Comparison of ENCODE assay signal across 10 cellular contexts in the genomic region with DNA sequence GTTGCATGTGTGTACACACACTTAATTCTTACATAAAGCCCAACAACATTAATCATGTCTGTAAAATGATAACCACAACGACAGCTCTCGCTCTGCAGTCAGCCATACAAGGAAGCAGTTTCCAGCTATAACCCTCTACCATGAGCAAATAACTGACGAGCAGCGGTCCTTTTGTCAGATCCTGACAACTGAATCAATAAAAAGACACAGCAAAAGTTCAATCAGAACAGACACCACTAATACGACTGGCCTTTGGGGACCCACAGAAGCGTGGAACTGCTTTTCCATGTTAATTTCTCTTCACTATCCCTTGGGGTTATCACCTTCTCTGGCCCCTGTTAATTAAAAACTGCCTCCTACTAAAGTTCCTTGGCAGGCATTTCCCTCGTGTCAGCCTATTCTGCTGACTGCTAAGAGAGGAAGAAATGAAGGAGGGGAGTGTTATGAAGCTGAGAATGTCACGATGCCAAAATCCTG.
DNase-seq lines count a peak whose midpoint lies in the region; ATAC-seq and TF ChIP-seq lines count a peak whose summit lies in the region.
"Had no signal": no experiment of that assay in that cellular context is flagged by ENCODE, and none has a peak within 500 bp of the region (broad histone marks: within the 10 kb centered on the region; RNA-seq: fewer than 3 reads in every experiment).

No MANE protein-coding gene starts in this region.

- H3K27ac ChIP-seq in right atrium auricular region, result peak overlapping the region in 1 of 2 donors; percentile 55
- H3K27ac ChIP-seq in smooth muscle cell (ENCODE audit: low read depth), result peak overlapping the region; percentile 70
- H3K27ac ChIP-seq: neutrophil had no signal

- peak overlapping the region; percentile 50 for H3K9ac ChIP-seq in smooth muscle cell (ENCODE audit: low read depth)

- no peaks in the 10 kb centered on the region for H3K36me3 ChIP-seq in right atrium auricular region
- peaks cover 7% of the 10 kb centered on the region for H3K36me3 ChIP-seq in smooth muscle cell (ENCODE audit: low read depth)
- H3K36me3 ChIP-seq: neutrophil had no signal

- H2AFZ ChIP-seq in smooth muscle cell (ENCODE audit: low read depth), result peak overlapping the region; percentile 96

- DNase-seq in NCI-H1092 treated with DMSO at 0.1 percent for 48 hours (lab: John Stamatoyannopoulos, UW) (peak; percentile 88), OCI-M2 (lab: John Stamatoyannopoulos, UW; ENCODE audit: unreplicated experiment) (peak; percentile 3), right atrium auricular region (ENCODE audit: low spot score) (no peak), smooth muscle cell (lab: John Stamatoyannopoulos, UW; ENCODE audit: unreplicated experiment) (no peak)
- DNase-seq in activated T-cell treated with anti-CD3 and anti-CD28 coated beads, Interleukin-2, amount 50 U/mL, for 48 hours, result no peak
- DNase-seq: activated CD8-positive, alpha-beta T cell treated with anti-CD3 and anti-CD28 coated beads for 36 hours; NCI-H1105 treated with DMSO at 0.1 percent for 48 hours had no signal

- H3K4me1 ChIP-seq in right atrium auricular region (peaks cover 0 to 5% of the 10 kb centered on the region in 2 donors), smooth muscle cell (ENCODE audit: low read depth) (peaks cover 28% of the 10 kb centered on the region)

- H3K4me2 ChIP-seq in smooth muscle cell, result peak overlapping the region; percentile 72

- H3F3A ChIP-seq in smooth muscle cell (ENCODE audit: low read depth), result peaks cover 6% of the 10 kb centered on the region

- H3K9me3 ChIP-seq in right atrium auricular region (peaks cover 7 to 20% of the 10 kb centered on the region in 2 donors), smooth muscle cell (replicated peaks; ENCODE audit: low read depth) (peaks cover 2% of the 10 kb centered on the region)
- H3K9me3 ChIP-seq: neutrophil had no signal

- no peaks in the 10 kb centered on the region for H3K79me2 ChIP-seq in smooth muscle cell (ENCODE audit: low read depth)

- TF ChIP-seq CTCF in right atrium auricular region (IDR thresholded peaks at IDR 0.05), result no peak
- TF ChIP-seq CTCF in smooth muscle cell (IDR thresholded peaks at IDR 0.05; ENCODE audit: borderline replicate concordance, insufficient read depth, poor library complexity, severe bottlenecking), result no peak

- H3K27me3 ChIP-seq in right atrium auricular region (no peaks in the 10 kb centered on the region), smooth muscle cell (ENCODE audit: low read depth) (no peaks in the 10 kb centered on the region)
- H3K27me3 ChIP-seq: neutrophil had no signal

- WGBS in smooth muscle cell (ENCODE audit: low lambda C conversion rate), result 29% methylated on average over 8 of the region's 8 CpGs

- no peak for ATAC-seq in HG03342 (IDR thresholded peaks at IDR 0.05; ENCODE audit: unreplicated experiment)
- ATAC-seq in HG03457 (IDR thresholded peaks at IDR 0.05; ENCODE audit: unreplicated experiment), result no peak
- ATAC-seq: activated CD8-positive, alpha-beta T cell treated with anti-CD3 and anti-CD28 coated beads for 36 hours had no signal

- H3K4me3 ChIP-seq in right atrium auricular region (peak overlapping the region; percentile 4 to 16), smooth muscle cell (peak overlapping the region; percentile 39)

- H4K20me1 ChIP-seq in smooth muscle cell (ENCODE audit: low read depth), result no peaks in the 10 kb centered on the region

Comparison
In these comparisons a context has a peak if more than half of its experiments do, and no peak if none do; other contexts are left out.
1. DNase-seq: peak in NCI-H1092 treated with DMSO at 0.1 percent for 48 hours (single experiment) and OCI-M2 (single experiment); none in right atrium auricular region (single experiment), smooth muscle cell (single experiment) and activated T-cell treated with anti-CD3 and anti-CD28 coated beads, Interleukin-2, amount 50 U/mL, for 48 hours (0 of 2).